2 cellular contexts compared by ENCODE assay signal in the genomic region with DNA sequence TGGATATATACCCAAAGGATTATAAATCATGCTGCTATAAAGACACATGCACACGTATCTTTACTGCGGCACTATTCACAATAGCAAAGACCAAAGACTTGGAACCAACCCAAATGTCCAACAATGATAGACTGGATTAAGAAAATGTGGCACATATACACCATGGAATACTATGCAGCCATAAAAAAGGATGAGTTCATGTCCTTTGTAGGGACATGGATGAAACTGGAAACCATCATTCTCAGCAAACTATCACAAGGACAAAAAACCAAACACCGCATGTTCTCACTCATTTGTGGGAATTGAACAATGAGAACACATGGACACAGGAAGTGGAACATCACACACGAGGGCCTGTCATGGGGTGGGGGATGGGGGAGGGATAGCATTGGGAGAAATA.
A peak's percentile ranks its signal among the peaks of the same experiment; 100 is the strongest.
DNase-seq lines count a peak whose midpoint lies in the region; ATAC-seq, FAIRE-seq and TF ChIP-seq lines count a peak whose summit lies in the region.
"Not testable (repeated sequence)": the region's sequence is repeated elsewhere in the genome, so short reads cannot be mapped to it uniquely, and the experiment has no call there.

No MANE protein-coding gene starts in this region.

- TF ChIP-seq RAD21 in HepG2 (CRISPR knock-in tag; IDR thresholded peaks at IDR 0.05), result not testable (repeated sequence)

- intact Hi-C loops in HepG2 (cut with micrococcal nuclease; ENCODE audit: unreplicated experiment), result not testable (repeated sequence)

- not testable (repeated sequence) for H3K4me2 ChIP-seq in HepG2 (ENCODE audit: low read depth, low read length)

- BruUV-seq in HepG2 (replicated peaks; lab: Mats Ljungman, UMichigan), result not testable (repeated sequence)

- H3K4me1 ChIP-seq in HEK293 (ENCODE audit: control insufficient read depth, insufficient read depth, low read length); HepG2 (ENCODE audit: insufficient read depth, low read length): not testable (repeated sequence)

- not testable (repeated sequence) for H3K27me3 ChIP-seq in HepG2 (ENCODE audit: control insufficient read depth in 1 of 2, insufficient read depth in 2 of 2, low read length in 2 of 2)

- DNase-seq in HepG2 (ENCODE audit: low spot score), result not testable (repeated sequence)

- not testable (repeated sequence) for ATAC-seq in HepG2

- not testable (repeated sequence) for TF ChIP-seq EP300 in HepG2 (IDR thresholded peaks at IDR 0.05; ENCODE audit: low read depth in 2 of 2, low read length in 2 of 2); HepG2 (CRISPR knock-in tag; IDR thresholded peaks at IDR 0.05; ENCODE audit: borderline replicate concordance)

- H3K4me3 ChIP-seq in HEK293 (ENCODE audit: low read depth, low read length); HepG2 (replicated peaks in 1 of 3; ENCODE audit: insufficient read depth in 1 of 3, low read depth in 2 of 3, low read length in 3 of 3): not testable (repeated sequence)

- CTCF ChIA-PET in HEK293 (lab: Yijun Ruan, JAX); HepG2 (lab: Yijun Ruan, JAX; ENCODE audit: low intra/inter-chr PET ratio, low total read pairs): not testable (repeated sequence)

- not testable (repeated sequence) for H3K9ac ChIP-seq in HepG2 (ENCODE audit: insufficient read depth, low read depth, low read length)

- H2AFZ ChIP-seq in HepG2 (ENCODE audit: low read length), result not testable (repeated sequence)

- H4K20me1 ChIP-seq in HepG2 (ENCODE audit: insufficient read depth, low read length), result not testable (repeated sequence)

- POLR2A ChIA-PET in HEK293 (lab: Yijun Ruan, JAX); HepG2 (lab: Yijun Ruan, JAX): not testable (repeated sequence)

- H3K36me3 ChIP-seq in HEK293 (ENCODE audit: control insufficient read depth in 2 of 2, insufficient read depth in 1 of 2, low read length in 2 of 2); HepG2 (replicated peaks in 1 of 2; ENCODE audit: control insufficient read depth in 1 of 2, insufficient read depth in 2 of 2, low read length in 2 of 2): not testable (repeated sequence)

- TF ChIP-seq CTCF in HEK293 (tag by site-specific recombination; IDR thresholded peaks at IDR 0.05); HepG2 (CRISPR knock-in tag; IDR thresholded peaks at IDR 0.05): not testable (repeated sequence)

- not testable (repeated sequence) for H3K27ac ChIP-seq in HEK293 (ENCODE audit: extremely low read depth, low read depth, low read length); HepG2 (ENCODE audit: extremely low read length, insufficient read depth, low read length)

- H3K9me3 ChIP-seq in HEK293 (ENCODE audit: control insufficient read depth, insufficient read depth, low read depth, low read length); HepG2 (ENCODE audit: low read length): not testable (repeated sequence)

- not testable (repeated sequence) for FAIRE-seq in HepG2 (lab: Jason Lieb, UNC)

- not testable (repeated sequence) for TF ChIP-seq POLR2A in HepG2 (IDR thresholded peaks at IDR 0.05; ENCODE audit: insufficient read depth in 1 of 2, low read depth in 2 of 2, low read length in 2 of 2)

- not testable (repeated sequence) for H3K79me2 ChIP-seq in HepG2 (ENCODE audit: insufficient read depth, low read length)

- WGBS in HepG2 (ENCODE audit: low lambda C conversion rate), result 69% methylated on average over 4 of the region's 4 CpGs

- in situ Hi-C loops in HepG2 (cut with HindIII; ENCODE audit: extremely low pct_ligation_motif_present, low pct_unique_long_range_greater_than_20kb), result not testable (repeated sequence)

TF ChIP-seq in HEK293, 187 proteins besides CTCF, POLR2A, EP300 and RAD21:
- TF ChIP-seq, protein P1, sequence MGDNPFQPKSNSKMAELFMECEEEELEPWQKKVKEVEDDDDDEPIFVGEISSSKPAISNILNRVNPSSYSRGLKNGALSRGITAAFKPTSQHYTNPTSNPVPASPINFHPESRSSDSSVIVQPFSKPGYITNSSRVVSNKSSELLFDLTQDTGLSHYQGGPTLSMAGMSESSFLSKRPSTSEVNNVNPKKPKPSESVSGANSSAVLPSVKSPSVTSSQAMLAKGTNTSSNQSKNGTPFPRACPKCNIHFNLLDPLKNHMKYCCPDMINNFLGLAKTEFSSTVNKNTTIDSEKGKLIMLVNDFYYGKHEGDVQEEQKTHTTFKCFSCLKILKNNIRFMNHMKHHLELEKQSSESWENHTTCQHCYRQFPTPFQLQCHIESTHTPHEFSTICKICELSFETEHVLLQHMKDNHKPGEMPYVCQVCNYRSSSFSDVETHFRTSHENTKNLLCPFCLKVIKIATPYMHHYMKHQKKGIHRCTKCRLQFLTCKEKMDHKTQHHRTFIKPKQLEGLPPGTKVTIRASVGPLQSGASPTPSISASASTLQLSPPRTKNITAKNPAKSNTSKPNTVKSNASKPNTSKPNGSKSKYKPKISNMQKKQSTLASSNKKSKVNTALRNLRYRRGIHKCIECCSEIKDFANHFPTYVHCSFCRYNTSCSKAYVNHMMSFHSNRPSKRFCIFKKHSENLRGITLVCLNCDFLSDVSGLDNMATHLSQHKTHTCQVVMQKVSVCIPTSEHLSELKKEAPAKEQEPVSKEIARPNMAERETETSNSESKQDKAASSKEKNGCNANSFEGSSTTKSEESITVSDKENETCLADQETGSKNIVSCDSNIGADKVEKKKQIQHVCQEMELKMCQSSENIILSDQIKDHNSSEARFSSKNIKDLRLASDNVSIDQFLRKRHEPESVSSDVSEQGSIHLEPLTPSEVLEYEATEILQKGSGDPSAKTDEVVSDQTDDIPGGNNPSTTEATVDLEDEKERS (tag by site-specific recombination; IDR thresholded peaks at IDR 0.05), result 0 out of 2 replicates have a peak, but pooled peaks have one; percentile 14
- peak; percentile 91 for TF ChIP-seq ZNF146 (tag by site-specific recombination; IDR thresholded peaks at IDR 0.05)

TF ChIP-seq in HepG2, 621 proteins besides CTCF, POLR2A, EP300 and RAD21:
- TF ChIP-seq, protein P2, sequence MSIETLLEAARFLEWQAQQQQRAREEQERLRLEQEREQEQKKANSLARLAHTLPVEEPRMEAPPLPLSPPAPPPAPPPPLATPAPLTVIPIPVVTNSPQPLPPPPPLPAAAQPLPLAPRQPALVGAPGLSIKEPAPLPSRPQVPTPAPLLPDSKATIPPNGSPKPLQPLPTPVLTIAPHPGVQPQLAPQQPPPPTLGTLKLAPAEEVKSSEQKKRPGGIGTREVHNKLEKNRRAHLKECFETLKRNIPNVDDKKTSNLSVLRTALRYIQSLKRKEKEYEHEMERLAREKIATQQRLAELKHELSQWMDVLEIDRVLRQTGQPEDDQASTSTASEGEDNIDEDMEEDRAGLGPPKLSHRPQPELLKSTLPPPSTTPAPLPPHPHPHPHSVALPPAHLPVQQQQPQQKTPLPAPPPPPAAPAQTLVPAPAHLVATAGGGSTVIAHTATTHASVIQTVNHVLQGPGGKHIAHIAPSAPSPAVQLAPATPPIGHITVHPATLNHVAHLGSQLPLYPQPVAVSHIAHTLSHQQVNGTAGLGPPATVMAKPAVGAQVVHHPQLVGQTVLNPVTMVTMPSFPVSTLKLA (IDR thresholded peaks at IDR 0.05), result peak; percentile 65; the same call in 1 of the 2 replicates
